In the genomic region with DNA sequence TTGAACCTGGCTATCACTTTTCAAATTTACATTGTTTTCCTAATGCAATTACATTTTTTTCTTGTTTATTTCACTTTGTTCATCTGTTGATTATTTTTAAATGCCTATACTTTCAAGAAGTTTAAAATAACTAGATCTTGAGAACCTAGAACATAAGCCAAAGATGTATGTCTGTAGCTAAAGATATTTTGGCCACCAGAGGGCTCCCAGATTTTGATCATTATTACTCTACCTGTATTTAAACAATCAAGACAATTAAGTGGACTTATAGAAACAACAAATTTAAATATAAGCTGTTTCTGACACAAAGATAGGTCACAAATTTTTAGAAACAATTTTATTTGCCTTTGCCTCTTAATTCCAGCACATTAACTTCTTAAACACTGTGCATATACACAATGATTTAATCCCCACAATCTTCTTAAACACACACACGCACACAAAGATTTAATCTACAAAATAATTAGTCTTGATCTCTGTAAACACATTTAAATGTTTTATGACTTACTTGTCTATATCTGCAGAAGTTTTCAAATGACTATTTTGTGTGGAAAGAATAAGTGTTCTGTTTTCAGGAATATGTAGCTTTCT, we compare ENCODE assay signal across 11 cellular contexts.
DNase-seq lines count a peak whose midpoint lies in the region; ATAC-seq, FAIRE-seq and TF ChIP-seq lines count a peak whose summit lies in the region.
"Had no signal": no experiment of that assay in that cellular context is flagged by ENCODE, and none has a peak within 500 bp of the region (broad histone marks: within the 10 kb centered on the region; RNA-seq: fewer than 3 reads in every experiment).

No MANE protein-coding gene starts in this region.

- ATAC-seq in IMR-90 (ENCODE audit: low read depth) (no peak), Panc1 (no peak), GM19328 (IDR thresholded peaks at IDR 0.05; ENCODE audit: unreplicated experiment) (no peak)
- ATAC-seq in activated naive CD8-positive, alpha-beta T cell treated with anti-CD3 and anti-CD28 coated beads, Interleukin-2, amount 50 U/mL, for 24 hours: no peak

- TF ChIP-seq CTCF in 22Rv1 (IDR thresholded peaks at IDR 0.05) (peak; percentile 80), IMR-90 (conservative IDR thresholded peaks at IDR 0.05; ENCODE audit: low read depth, low read length) (peak; percentile 18; the same call in 1 of the 2 replicates), Panc1 (IDR thresholded peaks at IDR 0.05) (peak; percentile 45; the same call in 1 of the 2 replicates), coronary artery (IDR thresholded peaks at IDR 0.05) (no peak)

- H3K56ac ChIP-seq in IMR-90 (ENCODE audit: extremely low read depth, insufficient read depth, low read length): no peak overlapping the region

- H4K8ac ChIP-seq in IMR-90 (ENCODE audit: low read depth in 2 of 2, low read length in 2 of 2): no peak overlapping the region

- no peak overlapping the region for H2BK15ac ChIP-seq in IMR-90 (ENCODE audit: low read depth, low read length)

- H2BK120ac ChIP-seq in IMR-90 (ENCODE audit: low read depth, low read length): no peak overlapping the region

- H3K9me3 ChIP-seq in IMR-90 (ENCODE audit: control insufficient read depth, insufficient read depth, low read length) (peaks cover 21% of the 10 kb centered on the region), Panc1 (ENCODE audit: control insufficient read depth, insufficient read depth, low read depth, low read length) (no peaks in the 10 kb centered on the region)

- H2AK5ac ChIP-seq in IMR-90 (ENCODE audit: low read depth, low read length): no peak overlapping the region

- no peak overlapping the region for H3K4ac ChIP-seq in IMR-90 (ENCODE audit: low read depth, low read length)

- no peak overlapping the region for H3K23ac ChIP-seq in IMR-90 (ENCODE audit: low read depth, low read length)

- FAIRE-seq in HTR-8/SVneo (lab: Jason Lieb, UNC): no peak

- no peaks in the 10 kb centered on the region for H3K27me3 ChIP-seq in IMR-90 (ENCODE audit: control insufficient read depth, insufficient read depth, low read length)
- H3K27me3 ChIP-seq in Panc1 (ENCODE audit: control insufficient read depth, insufficient read depth, low read length): no peaks in the 10 kb centered on the region
- H3K27me3 ChIP-seq: colonic mucosa had no signal

- H3K4me1 Mint-ChIP-seq in activated naive CD8-positive, alpha-beta T cell treated with anti-CD3 and anti-CD28 coated beads, Interleukin-2, amount 50 U/mL, for 24 hours: no peaks in the 10 kb centered on the region

- POLR2A ChIA-PET in IMR-90 (lab: Charles Lee; ENCODE audit: unreplicated experiment): no interaction called here
- POLR2A ChIA-PET in Panc1 (lab: Charles Lee): no interaction called here

- H3K4me1 ChIP-seq in IMR-90 (ENCODE audit: control insufficient read depth, insufficient read depth, low read length): no peaks in the 10 kb centered on the region
- H3K4me1 ChIP-seq in Panc1 (ENCODE audit: control insufficient read depth, insufficient read depth, low read length): no peaks in the 10 kb centered on the region
- H3K4me1 ChIP-seq: colonic mucosa had no signal

- H3K9ac ChIP-seq in IMR-90 (ENCODE audit: low read depth, low read length): no peak overlapping the region

- no peaks in the 10 kb centered on the region for H3K36me3 ChIP-seq in IMR-90 (ENCODE audit: control insufficient read depth, insufficient read depth, low read length)
- H3K36me3 ChIP-seq in Panc1 (ENCODE audit: control insufficient read depth, insufficient read depth, low read length): no peaks in the 10 kb centered on the region
- H3K36me3 ChIP-seq: colonic mucosa had no signal

- no peak overlapping the region for H3K27ac ChIP-seq in 22Rv1
- H3K27ac ChIP-seq in IMR-90 (ENCODE audit: insufficient read depth, low read length): no peak overlapping the region
- H3K27ac ChIP-seq in Panc1 (ENCODE audit: low read length): no peak overlapping the region
- H3K27ac ChIP-seq in coronary artery: no peak overlapping the region
- H3K27ac ChIP-seq: colonic mucosa had no signal

- TF ChIP-seq RAD21 in IMR-90 (IDR thresholded peaks at IDR 0.05; ENCODE audit: low read length): no peak

- no peak for TF ChIP-seq POLR2A in IMR-90 (IDR thresholded peaks at IDR 0.05; ENCODE audit: low read depth, low read length)

- H3K14ac ChIP-seq in IMR-90 (replicated peaks; ENCODE audit: low read depth, low read length): no peak overlapping the region

- CTCF ChIA-PET in IMR-90 (lab: Yijun Ruan, JAX) (interaction anchor here (0.6 to 1.8 kb wide), 3 partner anchors 12 to 612 kb away, joined by 3 to 9 read pairs (median 3); no protein-coding TSS in a partner anchor), Panc1 (lab: Charles Lee) (interaction anchor here (0.6 kb wide), 1 partner anchor 24 kb away, joined by 3 read pairs; no protein-coding TSS in a partner anchor)

- H3K9me3 Mint-ChIP-seq in activated naive CD8-positive, alpha-beta T cell treated with anti-CD3 and anti-CD28 coated beads, Interleukin-2, amount 50 U/mL, for 24 hours: no peaks in the 10 kb centered on the region

- no peak overlapping the region for H4K5ac ChIP-seq in IMR-90 (ENCODE audit: low read depth, low read length)

- no peak for DNase-seq in IMR-90
- peak; percentile 32 for DNase-seq in Panc1 (ENCODE audit: low read depth, low spot score)
- peak; percentile 22 for DNase-seq in globus pallidus (ENCODE audit: low spot score)
- DNase-seq in coronary artery (ENCODE audit: low spot score): no peak
- DNase-seq in activated naive CD8-positive, alpha-beta T cell treated with anti-CD3 and anti-CD28 coated beads, Interleukin-2, amount 50 U/mL, for 24 hours: no peak
- no peak for DNase-seq in HTR-8/SVneo (ENCODE audit: insufficient read length, low spot score)
- DNase-seq: colonic mucosa, GDM1, T-helper 9 cell had no signal

- no peak overlapping the region for H2BK5ac ChIP-seq in IMR-90 (ENCODE audit: low read depth, low read length, poor library complexity, severe bottlenecking)

- intact Hi-C loops in IMR-90 (cut with micrococcal nuclease) (no loop called here), Panc1 (cut with micrococcal nuclease; ENCODE audit: unreplicated experiment) (loop anchor here (5.0 kb wide), 2 partner anchors 375 to 600 kb away; no protein-coding TSS in a partner anchor)

- no peak overlapping the region for H3K4me3 Mint-ChIP-seq in activated naive CD8-positive, alpha-beta T cell treated with anti-CD3 and anti-CD28 coated beads, Interleukin-2, amount 50 U/mL, for 24 hours

- H3K36me3 Mint-ChIP-seq in activated naive CD8-positive, alpha-beta T cell treated with anti-CD3 and anti-CD28 coated beads, Interleukin-2, amount 50 U/mL, for 24 hours (ENCODE audit: low read depth): no peaks in the 10 kb centered on the region

- no peak overlapping the region for H3K27ac Mint-ChIP-seq in activated naive CD8-positive, alpha-beta T cell treated with anti-CD3 and anti-CD28 coated beads, Interleukin-2, amount 50 U/mL, for 24 hours

- in situ Hi-C loops in IMR-90 (cut with MboI; ENCODE audit: low sequenced_read_pairs) (no loop called here), Panc1 (cut with HindIII; ENCODE audit: low pct_unique_long_range_greater_than_20kb, low sequenced_read_pairs) (no loop called here)

- H3K79me1 ChIP-seq in IMR-90 (ENCODE audit: low read depth in 1 of 2, low read length in 2 of 2): no peaks in the 10 kb centered on the region

- no peaks in the 10 kb centered on the region for H3K27me3 Mint-ChIP-seq in activated naive CD8-positive, alpha-beta T cell treated with anti-CD3 and anti-CD28 coated beads, Interleukin-2, amount 50 U/mL, for 24 hours

- no peak overlapping the region for H2AFZ ChIP-seq in IMR-90 (replicated peaks; ENCODE audit: low read length, poor library complexity)

- no peaks in the 10 kb centered on the region for H3K9me1 ChIP-seq in IMR-90 (ENCODE audit: insufficient read depth, low read length)

- H4K91ac ChIP-seq in IMR-90 (ENCODE audit: insufficient read depth, low read depth, low read length): no peak overlapping the region

- H2BK20ac ChIP-seq in IMR-90 (ENCODE audit: low read depth, low read length): no peak overlapping the region

- dilution Hi-C loops in IMR-90 (cut with HindIII; ENCODE audit: low sequenced_read_pairs, unreplicated experiment): no loop called here

- 100% methylated on average over 1 of the region's 1 CpG; no CpG with 5 or more reads in 1 of the 2 experiments for WGBS in IMR-90 (ENCODE audit: extremely low coverage in 2 of 2, insufficient read length in 1 of 2), 2 experiments

- no peak overlapping the region for H3K4me2 ChIP-seq in IMR-90 (ENCODE audit: low read depth, low read length)

- H3K18ac ChIP-seq in IMR-90 (ENCODE audit: low read depth, low read length): no peak overlapping the region

- BruUV-seq in IMR-90 (replicated peaks; lab: Mats Ljungman, UMichigan): no TSS peak
- BruUV-seq in Panc1 (replicated peaks; lab: Mats Ljungman, UMichigan): no TSS peak

- H3K4me3 ChIP-seq in IMR-90 (ENCODE audit: insufficient read depth, low read depth, low read length) (no peak overlapping the region), Panc1 (ENCODE audit: low read depth in 2 of 2, low read length in 2 of 2) (no peak overlapping the region), coronary artery (no peak overlapping the region)
- H3K4me3 ChIP-seq: colonic mucosa had no signal

- no peaks in the 10 kb centered on the region for H4K20me1 ChIP-seq in IMR-90 (ENCODE audit: insufficient read depth, low read length)

- H2AK9ac ChIP-seq in IMR-90 (replicated peaks; ENCODE audit: low read depth, low read length, poor library complexity): no peak overlapping the region

TF ChIP-seq in IMR-90, 13 proteins besides CTCF, POLR2A, EP300 and RAD21:
- TF ChIP-seq MXI1 (IDR thresholded peaks at IDR 0.05; ENCODE audit: borderline replicate concordance, low read depth, low read length) (no peak), NFE2L2 (IDR thresholded peaks at IDR 0.05; ENCODE audit: low read depth, low read length) (no peak), SMC3 (IDR thresholded peaks at IDR 0.05; ENCODE audit: low read depth, low read length) (peak; percentile 34; the same call in 1 of the 2 replicates)
- TF ChIP-seq, protein P1, sequence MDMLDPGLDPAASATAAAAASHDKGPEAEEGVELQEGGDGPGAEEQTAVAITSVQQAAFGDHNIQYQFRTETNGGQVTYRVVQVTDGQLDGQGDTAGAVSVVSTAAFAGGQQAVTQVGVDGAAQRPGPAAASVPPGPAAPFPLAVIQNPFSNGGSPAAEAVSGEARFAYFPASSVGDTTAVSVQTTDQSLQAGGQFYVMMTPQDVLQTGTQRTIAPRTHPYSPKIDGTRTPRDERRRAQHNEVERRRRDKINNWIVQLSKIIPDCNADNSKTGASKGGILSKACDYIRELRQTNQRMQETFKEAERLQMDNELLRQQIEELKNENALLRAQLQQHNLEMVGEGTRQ (IDR thresholded peaks at IDR 0.05; ENCODE audit: low read depth, low read length): no peak
TF ChIP-seq in IMR-90: peak in this region for 1.

Comparison
In these comparisons a context has a peak if more than half of its experiments do, and no peak if none do; other contexts are left out.
1. DNase-seq: peak in Panc1 (single experiment) and globus pallidus (single experiment); none in IMR-90 (single experiment), coronary artery (single experiment), activated naive CD8-positive, alpha-beta T cell treated with anti-CD3 and anti-CD28 coated beads, Interleukin-2, amount 50 U/mL, for 24 hours (single experiment) and HTR-8/SVneo (single experiment).